ENCODE assay signal across 2 cellular contexts in genomic region chr22:40586781-40587180, GRCh38.
TF ChIP-seq lines count a peak whose summit lies in the region.

No MANE protein-coding gene starts in this region.

TF ChIP-seq in GM23338, 12 proteins besides CTCF, POLR2A, EP300 and RAD21 (continued from another document):
- TF ChIP-seq ZNF462 (CRISPR knock-in tag; IDR thresholded peaks at IDR 0.05) (no peak), REST (IDR thresholded peaks at IDR 0.05; ENCODE audit: unreplicated experiment) (no peak), NANOG (IDR thresholded peaks at IDR 0.05; ENCODE audit: borderline replicate concordance) (no peak), ETS1 (IDR thresholded peaks at IDR 0.05) (no peak), EZH2phosphoT487 (IDR thresholded peaks at IDR 0.05; ENCODE audit: unreplicated experiment) (no peak), ZNF331 (CRISPR knock-in tag; IDR thresholded peaks at IDR 0.05; ENCODE audit: low read depth) (no peak), ZNF114 (CRISPR knock-in tag; IDR thresholded peaks at IDR 0.05) (no peak), JUNB (IDR thresholded peaks at IDR 0.05; ENCODE audit: unreplicated experiment) (no peak), STAT1 (IDR thresholded peaks at IDR 0.05; ENCODE audit: unreplicated experiment) (no peak), POLR2AphosphoS5 (IDR thresholded peaks at IDR 0.05; ENCODE audit: low read depth) (no peak)

TF ChIP-seq in WTC11, 78 proteins besides CTCF, POLR2A, EP300 and RAD21 (continued from another document):
- TF ChIP-seq MLX (CRISPR knock-in tag; IDR thresholded peaks at IDR 0.05), result no peak
- no peak for TF ChIP-seq GRHL2 (CRISPR knock-in tag; IDR thresholded peaks at IDR 0.05; ENCODE audit: insufficient replicate concordance, severe bottlenecking)
- TF ChIP-seq ZNF281 (CRISPR knock-in tag; IDR thresholded peaks at IDR 0.05), result no peak
- TF ChIP-seq ZNF532 (CRISPR knock-in tag; IDR thresholded peaks at IDR 0.05; ENCODE audit: borderline replicate concordance), result no peak
- TF ChIP-seq NR3C1 (CRISPR knock-in tag; conservative IDR thresholded peaks at IDR 0.05; ENCODE audit: low read depth), result no peak
- no peak for TF ChIP-seq ATF1 (CRISPR knock-in tag; IDR thresholded peaks at IDR 0.05)
- no peak for TF ChIP-seq NFYB (CRISPR knock-in tag; conservative IDR thresholded peaks at IDR 0.05; ENCODE audit: low read depth)
- no peak for TF ChIP-seq TCF7 (CRISPR knock-in tag; IDR thresholded peaks at IDR 0.05; ENCODE audit: low read depth)
- no peak for TF ChIP-seq HMGA2 (CRISPR knock-in tag; IDR thresholded peaks at IDR 0.05)
- TF ChIP-seq FOXP1 (CRISPR knock-in tag; IDR thresholded peaks at IDR 0.05; ENCODE audit: borderline replicate concordance), result no peak
- TF ChIP-seq E2F1 (CRISPR knock-in tag; IDR thresholded peaks at IDR 0.05), result no peak
- no peak for TF ChIP-seq AFF4 (CRISPR knock-in tag; IDR thresholded peaks at IDR 0.05; ENCODE audit: borderline replicate concordance)
- TF ChIP-seq RORB (CRISPR knock-in tag; IDR thresholded peaks at IDR 0.05), result no peak
- no peak for TF ChIP-seq ELF4 (CRISPR knock-in tag; IDR thresholded peaks at IDR 0.05; ENCODE audit: low read depth)
- no peak for TF ChIP-seq IRF2 (CRISPR knock-in tag; IDR thresholded peaks at IDR 0.05; ENCODE audit: borderline replicate concordance, low read depth)
